In the genomic region with DNA sequence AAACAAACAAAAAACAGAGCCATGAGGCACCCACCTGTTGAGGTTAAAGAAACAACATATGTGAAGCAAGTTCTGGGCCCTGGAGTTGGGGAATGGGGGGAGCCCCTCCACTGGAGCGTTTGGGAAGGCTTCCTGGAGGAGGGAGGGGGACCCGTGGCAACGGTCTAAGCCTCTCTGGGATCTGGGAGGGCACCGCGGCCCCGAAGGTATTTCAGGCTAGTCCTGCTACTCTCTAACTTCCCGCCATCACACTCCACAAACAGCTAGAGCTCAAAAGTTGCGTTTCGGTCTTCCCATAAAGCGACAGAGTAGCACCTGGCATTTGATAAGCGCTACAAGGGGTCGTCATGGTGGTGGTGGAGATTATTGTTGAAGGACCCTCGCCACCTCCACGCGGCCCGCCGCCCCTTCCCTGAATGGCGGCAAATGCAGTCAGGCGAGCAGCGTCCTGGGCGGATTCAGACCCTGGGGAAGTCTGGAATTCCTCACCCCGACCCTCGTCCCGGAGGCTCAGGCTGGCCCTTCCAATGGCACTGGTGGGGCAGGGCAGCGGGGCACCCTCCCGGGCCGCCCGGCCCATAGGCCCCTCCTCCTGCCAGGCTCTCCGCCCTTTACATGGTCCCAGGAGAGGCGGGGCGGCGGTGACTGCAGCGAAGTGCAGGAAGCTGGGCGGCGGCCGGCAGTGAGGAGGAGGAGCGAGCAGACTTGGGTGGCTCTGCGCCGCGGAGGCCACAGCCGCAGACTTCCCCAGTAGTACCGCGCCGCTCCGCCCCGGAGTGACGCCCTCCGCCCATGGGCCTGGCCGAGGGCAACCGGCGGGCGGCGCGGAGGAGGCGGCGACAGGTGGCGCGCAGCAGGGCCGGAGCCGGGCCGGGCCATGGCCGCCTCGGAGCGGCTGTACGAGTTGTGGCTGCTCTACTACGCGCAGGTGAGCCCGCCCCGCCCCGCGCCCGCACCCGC, we compare ENCODE assay signal across 8 cellular contexts. TPM values are rescaled to one million over a fixed set of nuclear protein-coding genes. Genes with fewer than 3 reads are reported as not detected.
DNase-seq lines count a peak whose midpoint lies in the region; ATAC-seq, FAIRE-seq and TF ChIP-seq lines count a peak whose summit lies in the region.

A gene with protein sequence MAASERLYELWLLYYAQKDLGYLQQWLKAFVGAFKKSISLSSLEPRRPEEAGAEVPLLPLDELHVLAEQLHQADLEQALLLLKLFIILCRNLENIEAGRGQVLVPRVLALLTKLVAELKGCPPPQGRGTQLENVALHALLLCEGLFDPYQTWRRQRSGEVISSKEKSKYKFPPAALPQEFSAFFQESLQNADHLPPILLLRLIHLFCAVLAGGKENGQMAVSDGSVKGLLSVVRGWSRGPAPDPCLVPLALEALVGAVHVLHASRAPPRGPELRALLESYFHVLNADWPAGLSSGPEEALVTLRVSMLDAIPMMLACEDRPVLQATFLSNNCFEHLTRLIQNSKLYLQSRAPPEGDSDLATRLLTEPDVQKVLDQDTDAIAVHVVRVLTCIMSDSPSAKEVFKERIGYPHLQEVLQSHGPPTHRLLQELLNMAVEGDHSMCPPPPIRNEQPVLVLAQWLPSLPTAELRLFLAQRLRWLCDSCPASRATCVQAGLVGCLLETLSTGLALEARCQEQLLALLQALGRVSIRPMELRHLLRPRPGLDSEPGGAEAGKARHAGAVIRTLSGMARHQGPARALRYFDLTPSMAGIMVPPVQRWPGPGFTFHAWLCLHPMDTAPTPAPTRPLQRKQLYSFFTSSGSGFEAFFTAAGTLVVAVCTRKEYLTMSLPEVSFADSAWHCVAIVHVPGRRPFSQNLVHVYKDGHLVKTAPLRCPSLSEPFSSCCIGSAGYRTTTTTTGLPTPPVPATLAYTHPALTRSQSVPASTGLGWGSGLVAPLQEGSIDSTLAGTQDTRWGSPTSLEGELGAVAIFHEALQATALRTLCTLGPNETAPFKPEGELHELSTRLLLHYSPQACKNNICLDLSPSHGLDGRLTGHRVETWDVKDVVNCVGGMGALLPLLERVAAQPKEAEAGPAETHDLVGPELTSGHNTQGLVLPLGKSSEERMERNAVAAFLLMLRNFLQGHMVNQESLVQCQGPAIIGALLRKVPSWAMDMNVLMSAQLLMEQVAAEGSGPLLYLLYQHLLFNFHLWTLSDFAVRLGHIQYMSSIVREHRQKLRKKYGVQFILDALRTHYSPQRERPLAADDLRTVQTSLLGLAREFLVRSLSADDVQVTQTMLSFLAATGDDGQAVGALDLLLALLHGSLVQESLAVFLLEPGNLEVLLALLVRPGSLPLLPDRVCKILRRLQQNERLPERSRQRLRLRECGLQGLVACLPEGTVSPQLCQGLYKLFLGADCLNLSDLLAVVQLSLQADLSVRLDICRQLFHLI (N-terminal part only) (plus strand): TSS at position 682 of the 960 bp plus-strand sequence. CDS start 196 bp downstream, at position 878.

- H3K27me3 ChIP-seq in transverse colon = no peaks in the 10 kb centered on the region

- DNase-seq in GM12891 (ENCODE audit: insufficient read length, low spot score) (peak; percentile 94), NCI-H1417 (lab: John Stamatoyannopoulos, UW) (peak; percentile 69 to 80 (median 78)), SW480 (ENCODE audit: low spot score) (peak; percentile 94), cardiac septum (ENCODE audit: low spot score) (peak; percentile 99), pons (ENCODE audit: low spot score) (peak; percentile 62), transverse colon (peak; percentile 99)
- DNase-seq in activated naive CD8-positive, alpha-beta T cell treated with anti-CD3 and anti-CD28 coated beads, Interleukin-2, amount 50 U/mL, for 24 hours = peak; percentile 96

- TF ChIP-seq EP300 in transverse colon (IDR thresholded peaks at IDR 0.05; ENCODE audit: low read depth) = no peak

- peak within 1 kb of the TSS; percentile 85 for H3K4me3 Mint-ChIP-seq in activated naive CD8-positive, alpha-beta T cell treated with anti-CD3 and anti-CD28 coated beads, Interleukin-2, amount 50 U/mL, for 24 hours

- peak in 2 of 5 experiments; percentile 12 to 13 for TF ChIP-seq CTCF in transverse colon (IDR thresholded peaks at IDR 0.05)

- peak; percentile 98 for FAIRE-seq in GM12891 (lab: Jason Lieb, UNC)

- in situ Hi-C loops in transverse colon (cut with MboI; ENCODE audit: low pct_ligation_motif_present in 1 of 4, low pct_unique_long_range_greater_than_20kb in 1 of 4, low sequenced_read_pairs in 3 of 4) = no loop called here

- ATAC-seq in HG02763 (IDR thresholded peaks at IDR 0.05; ENCODE audit: unreplicated experiment) = peak; percentile 61
- ATAC-seq in activated naive CD8-positive, alpha-beta T cell treated with anti-CD3 and anti-CD28 coated beads, Interleukin-2, amount 50 U/mL, for 24 hours = peak; percentile 89

- H3K4me1 Mint-ChIP-seq in activated naive CD8-positive, alpha-beta T cell treated with anti-CD3 and anti-CD28 coated beads, Interleukin-2, amount 50 U/mL, for 24 hours = peaks cover 61% of the 10 kb centered on the region

- H3K4me1 ChIP-seq in transverse colon = peaks cover 20 to 68% (median 60%) of the 10 kb centered on the region in 4 donors

- H3K9me3 Mint-ChIP-seq in activated naive CD8-positive, alpha-beta T cell treated with anti-CD3 and anti-CD28 coated beads, Interleukin-2, amount 50 U/mL, for 24 hours = no peaks in the 10 kb centered on the region

- H3K27ac Mint-ChIP-seq in activated naive CD8-positive, alpha-beta T cell treated with anti-CD3 and anti-CD28 coated beads, Interleukin-2, amount 50 U/mL, for 24 hours = peak within 1 kb of the TSS; percentile 79

- H3K27ac ChIP-seq in transverse colon = peak within 1 kb of the TSS; percentile 84 to 94 (median 92)

- intact Hi-C loops in cardiac septum (cut with DNase I) = loop anchor here (2.0 to 10.0 kb wide), 2 partner anchors 44 to 186 kb away; a partner anchor contains a TSS
- intact Hi-C loops in transverse colon (cut with DNase I; ENCODE audit: low total_unique reads) = loop anchor here (5.0 kb wide), 1 partner anchor 42 kb away; no protein-coding TSS in a partner anchor

- peaks cover 15% of the 10 kb centered on the region for H3K36me3 Mint-ChIP-seq in activated naive CD8-positive, alpha-beta T cell treated with anti-CD3 and anti-CD28 coated beads, Interleukin-2, amount 50 U/mL, for 24 hours (ENCODE audit: low read depth)

- no peaks in the 10 kb centered on the region for H3K9me3 ChIP-seq in transverse colon

- H3K36me3 ChIP-seq in transverse colon = no peaks in the 10 kb centered on the region

- no peak; the same call in 1 of the 2 replicates for TF ChIP-seq POLR2A in GM12891 (IDR thresholded peaks at IDR 0.05; ENCODE audit: low read depth, low read length)
- peak; percentile 90 for TF ChIP-seq POLR2A in transverse colon (IDR thresholded peaks at IDR 0.05)

- H3K27me3 Mint-ChIP-seq in activated naive CD8-positive, alpha-beta T cell treated with anti-CD3 and anti-CD28 coated beads, Interleukin-2, amount 50 U/mL, for 24 hours = peaks cover 5% of the 10 kb centered on the region

- H3K4me3 ChIP-seq in transverse colon = peak within 1 kb of the TSS; percentile 47 to 68 (median 64)

- WGBS in transverse colon (ENCODE audit: low coverage in 1 of 2), 2 donors = 1% methylated on average over 69 of the region's 73 CpGs; no CpG with 5 or more reads in 1 of the 2 donors

TF ChIP-seq in GM12891, 5 proteins besides CTCF, POLR2A, EP300 and RAD21:
- TF ChIP-seq PAX5 (IDR thresholded peaks at IDR 0.05; ENCODE audit: insufficient read depth, low read length, severe bottlenecking) (peak; percentile 40), SPI1 (IDR thresholded peaks at IDR 0.05; ENCODE audit: low read depth, low read length) (no peak), POU2F2 (IDR thresholded peaks at IDR 0.05; ENCODE audit: low read depth, low read length) (0 out of 2 replicates have a peak, but pooled peaks have one; percentile 15), POLR2AphosphoS5 (IDR thresholded peaks at IDR 0.05; ENCODE audit: low read depth, low read length) (0 out of 2 replicates have a peak, but pooled peaks have one; percentile 27), TAF1 (IDR thresholded peaks at IDR 0.05; ENCODE audit: low read depth, low read length) (0 out of 2 replicates have a peak, but pooled peaks have one; percentile 32)

RNA-seq across cellular contexts. Expression of the gene that starts here (rescaled TPM):
- 53.4 TPM for polyA plus RNA-seq in GM12891 (2012; ENCODE audit: low read depth, missing spikeins)
- total RNA-seq in cardiac septum = 14.2 TPM
- total RNA-seq in transverse colon = 100 to 1,000 TPM in 2 of 4 donors, 10 to 100 TPM in 2; 81.1 to 163 (median 122) TPM

Comparison
In these comparisons a context has a peak if more than half of its experiments do, and no peak if none do; other contexts are left out.
1. Peak in every context shown above with its lines: DNase-seq, ATAC-seq, H3K4me3 ChIP-seq and H3K27ac ChIP-seq.